ENCODE assay signal across 9 cellular contexts in the genomic region with DNA sequence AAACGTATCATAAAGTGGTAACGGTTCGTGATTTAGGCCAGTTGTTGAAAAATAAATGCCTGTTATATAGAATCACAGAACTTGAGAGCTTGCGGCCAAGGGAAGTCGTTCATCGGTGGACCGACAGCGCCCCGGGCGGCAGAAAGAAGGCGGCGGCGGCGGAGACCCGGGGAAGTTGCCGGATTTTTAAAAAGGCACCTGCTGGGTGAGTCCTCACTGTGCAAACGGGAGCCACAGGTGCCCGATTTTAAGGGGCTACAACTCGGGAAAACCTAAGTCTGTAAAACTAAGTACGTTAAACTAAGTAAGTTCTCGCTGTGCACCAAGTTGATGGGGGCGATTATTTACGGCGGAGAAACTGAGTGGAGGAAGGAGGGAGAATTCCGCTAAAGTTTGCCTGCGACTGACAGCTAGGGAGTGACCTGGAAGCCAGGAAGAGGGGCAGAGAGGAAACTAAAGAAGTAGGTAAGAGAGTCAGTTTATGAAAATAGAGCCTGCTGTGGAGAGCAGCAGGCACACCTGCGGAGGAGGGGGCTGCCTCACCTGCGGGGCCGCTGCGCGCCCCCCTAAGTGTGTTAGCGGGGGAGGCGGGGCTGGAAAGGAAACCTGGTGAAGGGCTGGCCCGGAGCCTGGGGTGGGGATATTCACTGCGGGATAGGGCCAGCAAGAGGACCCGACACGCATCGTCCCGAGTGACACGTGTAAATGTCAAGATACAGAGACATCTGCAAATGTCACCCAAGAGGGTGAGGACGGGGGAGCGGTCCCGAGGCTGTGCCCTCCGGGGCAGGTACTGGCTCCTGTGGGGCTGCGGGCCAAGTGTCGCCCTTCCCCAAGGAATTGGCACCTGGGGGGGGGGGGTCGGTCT. TPM values are rescaled to one million over a fixed set of nuclear protein-coding genes. Genes with fewer than 3 reads are reported as not detected.
A peak's percentile ranks its signal among the peaks of the same experiment; 100 is the strongest.
DNase-seq lines count a peak whose midpoint lies in the region; ATAC-seq, FAIRE-seq and TF ChIP-seq lines count a peak whose summit lies in the region.
"Had no signal": no experiment of that assay in that cellular context is flagged by ENCODE, and none has a peak within 500 bp of the region (broad histone marks: within the 10 kb centered on the region; RNA-seq: fewer than 3 reads in every experiment).

No MANE protein-coding gene starts in this region.

- in situ Hi-C loops in G401 (cut with HindIII; ENCODE audit: low sequenced_read_pairs): no loop called here

- H3K9me3 ChIP-seq in body of pancreas: no peaks in the 10 kb centered on the region
- H3K9me3 ChIP-seq in iPS-15b (ENCODE audit: control insufficient read depth, insufficient read depth, low read length): no peaks in the 10 kb centered on the region
- no peaks in the 10 kb centered on the region for H3K9me3 ChIP-seq in sigmoid colon

- H3K36me3 ChIP-seq in body of pancreas (replicated peaks in 1 of 2; ENCODE audit: insufficient read depth in 1 of 2, low read depth in 2 of 2) (no peaks in the 10 kb centered on the region), iPS-15b (ENCODE audit: control insufficient read depth, insufficient read depth, low read length) (no peaks in the 10 kb centered on the region), sigmoid colon (no peaks in the 10 kb centered on the region)

- FAIRE-seq in RCC 7860 (lab: Jason Lieb, UNC): peak; percentile 79

- peak overlapping the region in 1 of 2 donors; percentile 29 for H3K4me3 ChIP-seq in body of pancreas
- H3K4me3 ChIP-seq in iPS-15b (ENCODE audit: low read depth, low read length): peak overlapping the region; percentile 59
- H3K4me3 ChIP-seq in sigmoid colon: peak overlapping the region in 3 of 4 donors; percentile 45 to 53 (median 51)
- H3K4me3 ChIP-seq: BLaER1 treated with 17β-estradiol and CSF1 and Interleukin-3, amounts not matched to agents 10 nM and 100 nM had no signal

- TF ChIP-seq CTCF in body of pancreas (IDR thresholded peaks at IDR 0.05): peak; percentile 58 to 77 (median 72)
- TF ChIP-seq CTCF in sigmoid colon (IDR thresholded peaks at IDR 0.05): peak in 3 of 4 experiments; percentile 34 to 57 (median 53)

- ATAC-seq in body of pancreas: peak; percentile 62

- H3K27ac ChIP-seq in body of pancreas (no peak overlapping the region), sigmoid colon (peak overlapping the region in 1 of 4 donors; percentile 26)
- H3K27ac ChIP-seq: BLaER1 treated with 17β-estradiol and CSF1 and Interleukin-3, amounts not matched to agents 10 nM and 100 nM had no signal

- intact Hi-C loops in body of pancreas (cut with DNase I): no loop called here
- intact Hi-C loops in sigmoid colon (cut with DNase I): loop anchor here (10.0 kb wide), 1 partner anchor 402 kb away; no protein-coding TSS in a partner anchor

- H3K4me1 ChIP-seq in body of pancreas: peaks cover 21% of the 10 kb centered on the region
- no peaks in the 10 kb centered on the region for H3K4me1 ChIP-seq in iPS-15b (ENCODE audit: control insufficient read depth, insufficient read depth, low read length)
- H3K4me1 ChIP-seq in sigmoid colon: peaks cover 0 to 20% (median 19%) of the 10 kb centered on the region in 4 donors
- H3K4me1 ChIP-seq: BLaER1 treated with 17β-estradiol and CSF1 and Interleukin-3, amounts not matched to agents 10 nM and 100 nM had no signal

- TF ChIP-seq POLR2A in body of pancreas (IDR thresholded peaks at IDR 0.05) (no peak), sigmoid colon (IDR thresholded peaks at IDR 0.05) (no peak)

- WGBS in body of pancreas, 2 donors: 2% methylated on average over 34 to 46 of the region's 47 CpGs
- WGBS in sigmoid colon, 2 donors: 2% methylated on average over 47 of the region's 47 CpGs

- peak in 2 of 3 experiments; percentile 1 to 23 for DNase-seq in NCI-H1417 (lab: John Stamatoyannopoulos, UW)
- no peak for DNase-seq in NCI-H1417 treated with DMSO at 0.1 percent for 48 hours (lab: John Stamatoyannopoulos, UW)
- DNase-seq in RCC 7860 (ENCODE audit: low spot score): peak; percentile 83
- DNase-seq in body of pancreas: peak; percentile 61 to 77 (median 64)
- DNase-seq in sigmoid colon: peak; percentile 74
- no peak for DNase-seq in G401 (ENCODE audit: low spot score)
- no peak for DNase-seq in NCI-H526 treated with DMSO at 0.1 percent for 48 hours (lab: John Stamatoyannopoulos, UW)

- no peak overlapping the region for H3K9ac ChIP-seq in iPS-15b (ENCODE audit: low read depth, low read length)
- H3K9ac ChIP-seq: BLaER1 treated with 17β-estradiol and CSF1 and Interleukin-3, amounts not matched to agents 10 nM and 100 nM had no signal

- H3K27me3 ChIP-seq in body of pancreas: no peaks in the 10 kb centered on the region
- peaks cover 39% of the 10 kb centered on the region for H3K27me3 ChIP-seq in iPS-15b (ENCODE audit: control insufficient read depth, insufficient read depth, low read length)
- peaks cover 13 to 45% (median 17%) of the 10 kb centered on the region in 3 donors for H3K27me3 ChIP-seq in sigmoid colon

- TF ChIP-seq EP300 in sigmoid colon (IDR thresholded peaks at IDR 0.05): no peak

RNA-seq across cellular contexts. Expression of a gene that starts 1.0 kb away (rescaled TPM):
- total RNA-seq in body of pancreas: under 1 TPM; under 0.01 to 0.52 TPM
- under 1 TPM; 0.14 to 0.82 (median 0.46) TPM for total RNA-seq in sigmoid colon
- under 1 TPM in 2 of 3 donors, not detected in 1; under 0.01 to 0.80 TPM for polyA plus RNA-seq in sigmoid colon
- not detected in 2 replicates for total RNA-seq in G401 (2014; rRNA removed; shearing (Covaris generic))

Comparison
In these comparisons a context has a peak if more than half of its experiments do, and no peak if none do; other contexts are left out.
1. DNase-seq: peak in NCI-H1417 (2 of 3), RCC 7860 (single experiment), body of pancreas (4 of 4) and sigmoid colon (single experiment); none in NCI-H1417 treated with DMSO at 0.1 percent for 48 hours (single experiment), G401 (single experiment) and NCI-H526 treated with DMSO at 0.1 percent for 48 hours (single experiment).